Comparison of ENCODE assay signal across 8 cellular contexts in genomic region chr17:43900858-43901754, GRCh38. TPM values are rescaled to one million over a fixed set of nuclear protein-coding genes. Genes with fewer than 3 reads are reported as not detected.
DNase-seq lines count a peak whose midpoint lies in the region; ATAC-seq and TF ChIP-seq lines count a peak whose summit lies in the region.

No MANE protein-coding gene starts in this region.

- H2AFZ ChIP-seq in neural progenitor cell (replicated peaks): peak overlapping the region; percentile 34

- no peaks in the 10 kb centered on the region for H3K36me3 ChIP-seq in CD4-positive, alpha-beta memory T cell (ENCODE audit: insufficient read depth, low read length)
- no peaks in the 10 kb centered on the region for H3K36me3 ChIP-seq in neural progenitor cell

- H3F3A ChIP-seq in neural progenitor cell (ENCODE audit: low read depth): peaks cover 31% of the 10 kb centered on the region

- H3K4me2 ChIP-seq in neural progenitor cell: peak overlapping the region; percentile 84

- H3K27ac Mint-ChIP-seq in CD4-positive, alpha-beta memory T cell: peak overlapping the region in 5 of 7 donors; percentile 4 to 66 (median 37)
- peak overlapping the region; percentile 40 for H3K27ac Mint-ChIP-seq in dendritic cell treated with granulocyte-macrophage colony-stimulating factor and Interleukin-4, amounts not matched to agents 40 ng/mL and 50 ng/mL, for 4 days
- no peak overlapping the region for H3K27ac Mint-ChIP-seq in neural progenitor cell

- CTCF ChIA-PET in CD4-positive, alpha-beta memory T cell (lab: Charles Lee; ENCODE audit: partially characterized antibody): interaction anchor here (1.3 to 5.7 kb wide), 2 partner anchors 9 to 13 kb away, joined by 4 to 27 read pairs; no protein-coding TSS in a partner anchor

- H3K9ac ChIP-seq in neural progenitor cell: no peak overlapping the region

- peaks cover 0 to 1% (median 0%) of the 10 kb centered on the region in 8 donors for H3K9me3 Mint-ChIP-seq in CD4-positive, alpha-beta memory T cell
- H3K9me3 Mint-ChIP-seq in dendritic cell treated with granulocyte-macrophage colony-stimulating factor and Interleukin-4, amounts not matched to agents 40 ng/mL and 50 ng/mL, for 4 days: no peaks in the 10 kb centered on the region
- H3K9me3 Mint-ChIP-seq in neural progenitor cell: no peaks in the 10 kb centered on the region

- peaks cover under 1 to 20% (median 11%) of the 10 kb centered on the region in 4 donors for H3K4me1 Mint-ChIP-seq in CD4-positive, alpha-beta memory T cell
- peaks cover 16% of the 10 kb centered on the region for H3K4me1 Mint-ChIP-seq in dendritic cell treated with granulocyte-macrophage colony-stimulating factor and Interleukin-4, amounts not matched to agents 40 ng/mL and 50 ng/mL, for 4 days (ENCODE audit: low read depth)
- H3K4me1 Mint-ChIP-seq in neural progenitor cell: peaks cover 48% of the 10 kb centered on the region

- DNase-seq in CD4-positive, alpha-beta memory T cell: no peak
- DNase-seq in LNCaP clone FGC (ENCODE audit: low read depth) (no peak), neural progenitor cell (ENCODE audit: low spot score) (peak; percentile 18), iPS-NIHi7 (ENCODE audit: extremely low spot score) (no peak), T1000 (lab: John Stamatoyannopoulos, UW) (no peak)

- TF ChIP-seq CTCF in LNCaP clone FGC (IDR thresholded peaks at IDR 0.05; ENCODE audit: control insufficient read depth, extremely low read depth, insufficient read depth) (no peak), neural progenitor cell (IDR thresholded peaks at IDR 0.05) (no peak)

- H3K27me3 ChIP-seq in CD4-positive, alpha-beta memory T cell (ENCODE audit: insufficient read depth, low read length): peaks cover 9% of the 10 kb centered on the region
- no peaks in the 10 kb centered on the region for H3K27me3 ChIP-seq in neural progenitor cell

- H3K4me1 ChIP-seq in CD4-positive, alpha-beta memory T cell (ENCODE audit: insufficient read depth, low read length): peaks cover 16% of the 10 kb centered on the region
- H3K4me1 ChIP-seq in neural progenitor cell: peaks cover 47% of the 10 kb centered on the region

- ATAC-seq in HG03196 (IDR thresholded peaks at IDR 0.05; ENCODE audit: unreplicated experiment) (no peak), HG03442 (IDR thresholded peaks at IDR 0.05; ENCODE audit: unreplicated experiment) (no peak)

- POLR2A ChIA-PET in CD4-positive, alpha-beta memory T cell (lab: Charles Lee; ENCODE audit: partially characterized antibody): no interaction called here

- peaks cover 8 to 28% of the 10 kb centered on the region in 2 donors for H3K27me3 Mint-ChIP-seq in CD4-positive, alpha-beta memory T cell
- peaks cover 68% of the 10 kb centered on the region for H3K27me3 Mint-ChIP-seq in dendritic cell treated with granulocyte-macrophage colony-stimulating factor and Interleukin-4, amounts not matched to agents 40 ng/mL and 50 ng/mL, for 4 days
- peaks cover 4% of the 10 kb centered on the region for H3K27me3 Mint-ChIP-seq in neural progenitor cell (ENCODE audit: insufficient read depth, low read depth)

- peaks cover 3% of the 10 kb centered on the region for H4K20me1 ChIP-seq in neural progenitor cell (ENCODE audit: low read depth)

- no peak overlapping the region for H3K27ac ChIP-seq in CD4-positive, alpha-beta memory T cell (ENCODE audit: low read depth, low read length)
- H3K27ac ChIP-seq in neural progenitor cell: no peak overlapping the region

- intact Hi-C loops in CD4-positive, alpha-beta memory T cell (cut with micrococcal nuclease): no loop called here
- intact Hi-C loops in dendritic cell treated with granulocyte-macrophage colony-stimulating factor and Interleukin-4, amounts not matched to agents 40 ng/mL and 50 ng/mL, for 4 days (cut with micrococcal nuclease): no loop called here

- H3K4me3 ChIP-seq in CD4-positive, alpha-beta memory T cell (ENCODE audit: low read length in 2 of 2): peak overlapping the region; percentile 42 to 54
- H3K4me3 ChIP-seq in LNCaP clone FGC (ENCODE audit: low read depth, low read length): peak overlapping the region; percentile 78
- H3K4me3 ChIP-seq in neural progenitor cell: peak overlapping the region; percentile 58

- H3K4me3 Mint-ChIP-seq in CD4-positive, alpha-beta memory T cell: peak overlapping the region; percentile 73 to 87 (median 80)
- peak overlapping the region; percentile 70 for H3K4me3 Mint-ChIP-seq in dendritic cell treated with granulocyte-macrophage colony-stimulating factor and Interleukin-4, amounts not matched to agents 40 ng/mL and 50 ng/mL, for 4 days
- H3K4me3 Mint-ChIP-seq in neural progenitor cell: peak overlapping the region; percentile 86

- H3K9me3 ChIP-seq in CD4-positive, alpha-beta memory T cell (ENCODE audit: control insufficient read depth in 1 of 2, low read length in 2 of 2): no peaks in the 10 kb centered on the region
- no peaks in the 10 kb centered on the region for H3K9me3 ChIP-seq in neural progenitor cell (ENCODE audit: low read depth)

- peaks cover 0 to 2% of the 10 kb centered on the region in 2 donors for H3K36me3 Mint-ChIP-seq in CD4-positive, alpha-beta memory T cell
- H3K36me3 Mint-ChIP-seq in dendritic cell treated with granulocyte-macrophage colony-stimulating factor and Interleukin-4, amounts not matched to agents 40 ng/mL and 50 ng/mL, for 4 days (ENCODE audit: low read depth): no peaks in the 10 kb centered on the region
- H3K36me3 Mint-ChIP-seq in neural progenitor cell: peaks cover 5% of the 10 kb centered on the region

- H3K79me2 ChIP-seq in neural progenitor cell (ENCODE audit: low read depth): peaks cover 10% of the 10 kb centered on the region

RNA-seq across cellular contexts. Expression of gene MPP2, which starts 6.2 kb away (rescaled TPM):
- 1 to 10 TPM; 2.1 to 3.0 TPM for total RNA-seq in CD4-positive, alpha-beta memory T cell
- 1 to 10 TPM in 1 of 2 donors, under 1 TPM in 1; 0.10 to 1.0 TPM for polyA plus RNA-seq in CD4-positive, alpha-beta memory T cell
- total RNA-seq in neural progenitor cell (ENCODE audit: low replicate concordance): 7.8 and 24.5 TPM in 2 replicates

RNA-seq across cellular contexts. Expression of gene PPY, which starts 41.2 kb away (rescaled TPM):
- not detected for total RNA-seq in CD4-positive, alpha-beta memory T cell
- not detected for polyA plus RNA-seq in CD4-positive, alpha-beta memory T cell
- total RNA-seq in neural progenitor cell (ENCODE audit: low replicate concordance): not detected in 2 replicates

RNA-seq across cellular contexts. Expression of gene PYY, which starts 52.6 kb away (rescaled TPM):
- total RNA-seq in CD4-positive, alpha-beta memory T cell: not detected
- not detected for polyA plus RNA-seq in CD4-positive, alpha-beta memory T cell
- total RNA-seq in neural progenitor cell (ENCODE audit: low replicate concordance): 0.40 TPM in 1 of 2 replicates, not detected in the other

RNA-seq across cellular contexts. Expression of gene CD300LG, which starts 54.1 kb away (rescaled TPM):
- total RNA-seq in CD4-positive, alpha-beta memory T cell: not detected
- not detected for polyA plus RNA-seq in CD4-positive, alpha-beta memory T cell
- total RNA-seq in neural progenitor cell (ENCODE audit: low replicate concordance): not detected in 2 replicates
